In genomic region chr3:127959041-127959440, GRCh38 we compare ENCODE assay signal across 1 cellular context.
TF ChIP-seq lines count a peak whose summit lies in the region.

No MANE protein-coding gene starts in this region.

TF ChIP-seq in SK-N-SH, 30 proteins besides CTCF, POLR2A, EP300 and RAD21 (continued from another document):
- TF ChIP-seq ZBTB33 (IDR thresholded peaks at IDR 0.05; ENCODE audit: borderline replicate concordance, low read depth) (no peak), POLR2AphosphoS5 (IDR thresholded peaks at IDR 0.05; ENCODE audit: low read depth, low read length) (no peak), MAX (IDR thresholded peaks at IDR 0.05; ENCODE audit: low read depth) (no peak)
